Comparison of ENCODE assay signal across 1 cellular context in genomic region chr3:29538610-29538958, GRCh38.
TF ChIP-seq lines count a peak whose summit lies in the region.

No MANE protein-coding gene starts in this region.

TF ChIP-seq in SK-N-SH treated with all-trans-retinoic acid at 6 μM for 48 hours, 23 proteins besides CTCF, POLR2A, EP300 and RAD21 (continued from another document):
- no peak for TF ChIP-seq ZC3H10 (CRISPR knock-in tag; IDR thresholded peaks at IDR 0.05)
- no peak for TF ChIP-seq RARB (CRISPR knock-in tag; IDR thresholded peaks at IDR 0.05)
- TF ChIP-seq, protein P1, sequence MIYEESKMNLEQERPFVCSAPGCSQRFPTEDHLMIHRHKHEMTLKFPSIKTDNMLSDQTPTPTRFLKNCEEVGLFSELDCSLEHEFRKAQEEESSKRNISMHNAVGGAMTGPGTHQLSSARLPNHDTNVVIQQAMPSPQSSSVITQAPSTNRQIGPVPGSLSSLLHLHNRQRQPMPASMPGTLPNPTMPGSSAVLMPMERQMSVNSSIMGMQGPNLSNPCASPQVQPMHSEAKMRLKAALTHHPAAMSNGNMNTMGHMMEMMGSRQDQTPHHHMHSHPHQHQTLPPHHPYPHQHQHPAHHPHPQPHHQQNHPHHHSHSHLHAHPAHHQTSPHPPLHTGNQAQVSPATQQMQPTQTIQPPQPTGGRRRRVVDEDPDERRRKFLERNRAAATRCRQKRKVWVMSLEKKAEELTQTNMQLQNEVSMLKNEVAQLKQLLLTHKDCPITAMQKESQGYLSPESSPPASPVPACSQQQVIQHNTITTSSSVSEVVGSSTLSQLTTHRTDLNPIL (CRISPR knock-in tag; IDR thresholded peaks at IDR 0.05; ENCODE audit: low read depth): no peak
- TF ChIP-seq ZNF70 (CRISPR knock-in tag; IDR thresholded peaks at IDR 0.05): no peak
- TF ChIP-seq TSHZ2 (CRISPR knock-in tag; IDR thresholded peaks at IDR 0.05): no peak
- no peak for TF ChIP-seq SNAI2 (CRISPR knock-in tag; IDR thresholded peaks at IDR 0.05)
- TF ChIP-seq BACH2 (CRISPR knock-in tag; IDR thresholded peaks at IDR 0.05; ENCODE audit: borderline replicate concordance): no peak
- TF ChIP-seq, protein P2, sequence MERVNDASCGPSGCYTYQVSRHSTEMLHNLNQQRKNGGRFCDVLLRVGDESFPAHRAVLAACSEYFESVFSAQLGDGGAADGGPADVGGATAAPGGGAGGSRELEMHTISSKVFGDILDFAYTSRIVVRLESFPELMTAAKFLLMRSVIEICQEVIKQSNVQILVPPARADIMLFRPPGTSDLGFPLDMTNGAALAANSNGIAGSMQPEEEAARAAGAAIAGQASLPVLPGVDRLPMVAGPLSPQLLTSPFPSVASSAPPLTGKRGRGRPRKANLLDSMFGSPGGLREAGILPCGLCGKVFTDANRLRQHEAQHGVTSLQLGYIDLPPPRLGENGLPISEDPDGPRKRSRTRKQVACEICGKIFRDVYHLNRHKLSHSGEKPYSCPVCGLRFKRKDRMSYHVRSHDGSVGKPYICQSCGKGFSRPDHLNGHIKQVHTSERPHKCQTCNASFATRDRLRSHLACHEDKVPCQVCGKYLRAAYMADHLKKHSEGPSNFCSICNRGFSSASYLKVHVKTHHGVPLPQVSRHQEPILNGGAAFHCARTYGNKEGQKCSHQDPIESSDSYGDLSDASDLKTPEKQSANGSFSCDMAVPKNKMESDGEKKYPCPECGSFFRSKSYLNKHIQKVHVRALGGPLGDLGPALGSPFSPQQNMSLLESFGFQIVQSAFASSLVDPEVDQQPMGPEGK (CRISPR knock-in tag; IDR thresholded peaks at IDR 0.05; ENCODE audit: borderline replicate concordance): no peak
